7 cellular contexts compared by ENCODE assay signal in the genomic region with DNA sequence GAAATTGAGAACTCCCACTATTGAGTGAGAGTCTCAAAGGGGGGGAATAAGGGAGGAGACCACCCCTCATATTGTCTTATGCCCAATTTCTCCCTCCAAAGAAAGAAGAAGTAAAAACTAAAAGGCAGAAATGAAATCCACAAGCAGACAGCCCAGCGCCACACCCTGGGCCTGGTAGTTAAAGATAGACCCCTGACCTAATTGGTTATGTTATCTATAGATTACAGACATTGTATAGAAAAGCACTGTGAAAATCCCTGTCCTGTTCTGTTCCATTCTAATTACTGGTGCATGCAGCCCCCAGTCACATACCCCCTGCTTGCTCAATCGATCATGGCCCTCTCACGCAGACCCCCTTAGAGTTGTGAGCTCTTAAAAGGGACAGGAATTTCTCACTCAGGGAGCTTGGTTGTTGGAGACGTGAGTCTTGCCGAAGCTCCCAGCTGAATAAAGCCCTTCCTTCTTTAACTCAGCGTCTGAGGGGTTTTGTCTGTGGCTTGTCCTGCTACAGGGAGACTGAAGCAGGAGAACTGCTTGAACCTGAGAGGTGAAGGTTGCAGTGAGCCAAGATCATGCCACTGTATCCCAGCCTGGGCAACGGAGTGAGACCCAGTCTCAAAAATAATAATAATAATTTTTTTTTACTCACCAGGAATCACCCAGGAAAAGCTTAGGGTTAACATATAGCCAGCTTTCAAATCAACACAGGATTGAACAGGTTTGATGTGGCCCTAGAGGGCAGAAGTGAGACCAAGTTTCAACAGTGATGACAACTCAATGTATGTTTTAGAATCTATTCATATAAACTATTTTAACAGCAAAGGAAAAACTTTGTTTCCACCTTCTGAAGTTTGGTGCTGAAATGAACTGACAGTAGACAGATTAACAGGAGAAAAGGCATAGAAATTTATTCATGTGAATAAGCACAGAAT.
DNase-seq lines count a peak whose midpoint lies in the region; ATAC-seq, FAIRE-seq and TF ChIP-seq lines count a peak whose summit lies in the region.
"Not testable (repeated sequence)": the region's sequence is repeated elsewhere in the genome, so short reads cannot be mapped to it uniquely, and the experiment has no call there.

No MANE protein-coding gene starts in this region.

- not testable (repeated sequence) for H3K4me1 ChIP-seq in CD8-positive, alpha-beta memory T cell (ENCODE audit: insufficient read depth, low read length); Karpas-422 (ENCODE audit: low read length); GM12878 (ENCODE audit: control insufficient read depth, insufficient read depth, low read length); cardiac muscle cell (ENCODE audit: low read depth)

- WGBS in GM12878 (ENCODE audit: insufficient coverage, insufficient replicate concordance, low lambda C conversion rate, missing lambda C conversion rate): 68% methylated on average over 7 of the region's 7 CpGs

- SMC1A ChIA-PET in GM12878 (lab: Charles Lee; ENCODE audit: uncharacterized antibody, unreplicated experiment): interaction anchor here (1.0 kb wide), 1 partner anchor 67 kb away, joined by 3 read pairs; no protein-coding TSS in a partner anchor

- ATAC-seq in GM12878: not testable (repeated sequence)

- not testable (repeated sequence) for H3K4me1 Mint-ChIP-seq in CD8-positive, alpha-beta memory T cell

- TF ChIP-seq CTCF in GM10266 (IDR thresholded peaks at IDR 0.05; ENCODE audit: control insufficient read depth, insufficient read depth, low read depth, missing control alignments) (peak; percentile 15), GM12878 (IDR thresholded peaks at IDR 0.05 in 2 of 3, conservative IDR thresholded peaks at IDR 0.05 in 1 of 3; ENCODE audit: control insufficient read depth in 2 of 3, extremely low read depth in 1 of 3, insufficient read depth in 1 of 3, low read depth in 3 of 3, low read length in 3 of 3) (0 out of 6 replicates have a peak, but pooled peaks of 2 of the 3 experiments have one; percentile 2 to 9), epithelial cell of esophagus (IDR thresholded peaks at IDR 0.05; ENCODE audit: insufficient read depth, low read depth, low read length, missing control alignments) (peak; percentile 22), cardiac muscle cell (IDR thresholded peaks at IDR 0.05; ENCODE audit: low read depth, low read length) (peak; percentile 19)

- not testable (repeated sequence) for DNase-seq in CD8-positive, alpha-beta memory T cell; GM10266 (ENCODE audit: extremely low spot score); GM12878 (ENCODE audit: low read depth, low spot score); cardiac muscle cell (ENCODE audit: low read depth in 1 of 2, low spot score in 1 of 2)
- peak; percentile 31 for DNase-seq in Karpas-422
- peak; percentile 72 for DNase-seq in OCI-M1 (lab: John Stamatoyannopoulos, UW)
- DNase-seq in epithelial cell of esophagus (ENCODE audit: low read depth): peak; percentile 34

- H3K36me3 ChIP-seq in CD8-positive, alpha-beta memory T cell (ENCODE audit: insufficient read depth, low read length); Karpas-422 (ENCODE audit: insufficient read depth, low read length); GM12878 (ENCODE audit: control insufficient read depth in 2 of 2, insufficient read depth in 2 of 2, low read length in 1 of 2); cardiac muscle cell: not testable (repeated sequence)

- CTCF ChIA-PET in CD8-positive, alpha-beta memory T cell (lab: Charles Lee): interaction anchor here (1.4 kb wide), 1 partner anchor 12 kb away, joined by 4 read pairs; no protein-coding TSS in a partner anchor
- CTCF ChIA-PET in GM12878 (lab: Yijun Ruan, JAX): not testable (repeated sequence)

- not testable (repeated sequence) for H2AFZ ChIP-seq in Karpas-422 (ENCODE audit: low read length); GM12878 (ENCODE audit: control insufficient read depth, low read depth, low read length)

- not testable (repeated sequence) for H3K27ac Mint-ChIP-seq in CD8-positive, alpha-beta memory T cell

- not testable (repeated sequence) for TF ChIP-seq POLR2A in GM12878 (IDR thresholded peaks at IDR 0.05; ENCODE audit: low read depth, low read length)

- in situ Hi-C loops in GM12878 (cut with MboI): not testable (repeated sequence)

- H3K9me2 ChIP-seq in Karpas-422 (replicated peaks; ENCODE audit: insufficient read depth, low read length): not testable (repeated sequence)

- not testable (repeated sequence) for FAIRE-seq in GM12878 (lab: Jason Lieb, UNC)

- H3K79me2 ChIP-seq in Karpas-422 (ENCODE audit: low read length); GM12878 (ENCODE audit: control insufficient read depth, insufficient read depth, low read length): not testable (repeated sequence)

- RAD21 ChIA-PET in GM12878 (lab: Charles Lee; ENCODE audit: unreplicated experiment): not testable (repeated sequence)

- not testable (repeated sequence) for TF ChIP-seq RAD21 in GM12878 (IDR thresholded peaks at IDR 0.05; ENCODE audit: insufficient read depth, low read depth, low read length)

- BruUV-seq in GM12878 (replicated peaks; lab: Mats Ljungman, UMichigan): not testable (repeated sequence)

- H3K9ac ChIP-seq in Karpas-422 (ENCODE audit: low read length); GM12878 (ENCODE audit: control insufficient read depth, insufficient read depth, low read length): not testable (repeated sequence)

- H3K4me3 ChIP-seq in CD8-positive, alpha-beta memory T cell (ENCODE audit: low read length); Karpas-422 (ENCODE audit: low read length); GM12878; epithelial cell of esophagus (ENCODE audit: low read length); cardiac muscle cell: not testable (repeated sequence)

- not testable (repeated sequence) for H3K27me3 ChIP-seq in CD8-positive, alpha-beta memory T cell (ENCODE audit: insufficient read depth, low read length, poor library complexity, severe bottlenecking); Karpas-422 (ENCODE audit: low read length); GM12878 (replicated peaks in 1 of 2; ENCODE audit: control insufficient read depth in 2 of 2, insufficient read depth in 2 of 2, low read length in 1 of 2); cardiac muscle cell

- H4K20me1 ChIP-seq in Karpas-422 (ENCODE audit: insufficient read depth, low read depth, low read length); GM12878 (ENCODE audit: control insufficient read depth, insufficient read depth): not testable (repeated sequence)

- H3K4me3 Mint-ChIP-seq in CD8-positive, alpha-beta memory T cell: not testable (repeated sequence)

- intact Hi-C loops in GM12878 (cut with micrococcal nuclease; ENCODE audit: unreplicated experiment): not testable (repeated sequence)

- H3K36me3 Mint-ChIP-seq in CD8-positive, alpha-beta memory T cell: not testable (repeated sequence)

- H3K27me3 Mint-ChIP-seq in CD8-positive, alpha-beta memory T cell: peaks cover 2 to 12% of the 10 kb centered on the region in 2 donors

- POLR2A ChIA-PET in CD8-positive, alpha-beta memory T cell (lab: Charles Lee); GM12878 (lab: Charles Lee): not testable (repeated sequence)

- not testable (repeated sequence) for H3K4me2 ChIP-seq in Karpas-422 (ENCODE audit: low read depth, low read length, poor library complexity, severe bottlenecking); GM12878 (ENCODE audit: control insufficient read depth, insufficient read depth)

- H3K9me3 Mint-ChIP-seq in CD8-positive, alpha-beta memory T cell: not testable (repeated sequence)

- not testable (repeated sequence) for H3K9me3 ChIP-seq in CD8-positive, alpha-beta memory T cell (ENCODE audit: low read length); Karpas-422 (ENCODE audit: low read length); GM12878 (replicated peaks; ENCODE audit: control insufficient read depth, insufficient read depth, low read length); cardiac muscle cell (ENCODE audit: low read depth)

- TF ChIP-seq EP300 in GM12878 (IDR thresholded peaks at IDR 0.05; ENCODE audit: borderline replicate concordance in 1 of 2, control insufficient read depth in 1 of 2, low read depth in 2 of 2, low read length in 2 of 2): not testable (repeated sequence)

- peak overlapping the region; percentile 47 for H3K27ac ChIP-seq in CD8-positive, alpha-beta memory T cell (ENCODE audit: low read depth, low read length)
- not testable (repeated sequence) for H3K27ac ChIP-seq in Karpas-422 (ENCODE audit: low read length); GM12878 (ENCODE audit: control insufficient read depth, insufficient read depth); cardiac muscle cell
